In genomic region chr4:188110741-188111458, GRCh38 we compare ENCODE assay signal across 1 cellular context.
A peak's percentile ranks its signal among the peaks of the same experiment; 100 is the strongest.
TF ChIP-seq lines count a peak whose summit lies in the region.

No MANE protein-coding gene starts in this region.

TF ChIP-seq in A549, 52 proteins besides CTCF, POLR2A, EP300 and RAD21:
- TF ChIP-seq GATA3 (IDR thresholded peaks at IDR 0.05; ENCODE audit: borderline replicate concordance) (peak; percentile 68; the same call in 1 of the 2 replicates), JUN (IDR thresholded peaks at IDR 0.05) (peak in 1 of 2 experiments; percentile 53; a peak in 1 of 5 replicates), HOXA7 (CRISPR knock-in tag; IDR thresholded peaks at IDR 0.05) (no peak), CEBPB (IDR thresholded peaks at IDR 0.05) (peak in 1 of 2 experiments; percentile 26; a peak in 2 of 4 replicates), FOSL2 (IDR thresholded peaks at IDR 0.05) (no peak), FOSL2 (CRISPR knock-in tag; IDR thresholded peaks at IDR 0.05) (no peak; the same call in 1 of the 2 replicates), BCL3 (IDR thresholded peaks at IDR 0.05) (peak; percentile 34; the same call in 1 of the 3 replicates), JUNB (IDR thresholded peaks at IDR 0.05) (peak; percentile 49; the same call in 1 of the 2 replicates)
- TF ChIP-seq, protein P1, sequence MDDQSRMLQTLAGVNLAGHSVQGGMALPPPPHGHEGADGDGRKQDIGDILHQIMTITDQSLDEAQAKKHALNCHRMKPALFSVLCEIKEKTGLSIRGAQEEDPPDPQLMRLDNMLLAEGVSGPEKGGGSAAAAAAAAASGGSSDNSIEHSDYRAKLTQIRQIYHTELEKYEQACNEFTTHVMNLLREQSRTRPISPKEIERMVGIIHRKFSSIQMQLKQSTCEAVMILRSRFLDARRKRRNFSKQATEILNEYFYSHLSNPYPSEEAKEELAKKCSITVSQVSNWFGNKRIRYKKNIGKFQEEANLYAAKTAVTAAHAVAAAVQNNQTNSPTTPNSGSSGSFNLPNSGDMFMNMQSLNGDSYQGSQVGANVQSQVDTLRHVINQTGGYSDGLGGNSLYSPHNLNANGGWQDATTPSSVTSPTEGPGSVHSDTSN (IDR thresholded peaks at IDR 0.05), result 0 out of 2 replicates have a peak, but pooled peaks have one; percentile 26
TF ChIP-seq in A549: peak in this region for 6.
